23 cellular contexts compared by ENCODE assay signal in genomic region chr1:237393632-237394031, GRCh38.
"Had no signal": no experiment of that assay in that cellular context is flagged by ENCODE, and none has a peak within 500 bp of the region (broad histone marks: within the 10 kb centered on the region; RNA-seq: fewer than 3 reads in every experiment).

No MANE protein-coding gene starts in this region.

- H3K27me3 ChIP-seq: esophagus muscularis mucosa, foreskin keratinocyte, right lobe of liver, thyroid gland, vagina had no signal

- H2AFZ ChIP-seq: parathyroid adenoma had no signal

- H3K27ac Mint-ChIP-seq: mesothelial cell of epicardium; naive B cell; natural killer cell treated with Interleukin-12 subunit alpha and Interleukin-12 subunit beta and Interleukin-15 and Interleukin-18, amount 100 ng/mL, for 72 hours; progenitor cell of endocrine pancreas; stimulated activated naive CD8-positive, alpha-beta T cell treated with anti-CD3 and anti-CD28 coated beads, Interleukin-15, amount 100 ng/mL, for 72 hours had no signal

- H3K27ac ChIP-seq: coronary artery, esophagus muscularis mucosa, foreskin keratinocyte, parathyroid adenoma, right lobe of liver, thyroid gland, vagina had no signal

- H3K9me3 Mint-ChIP-seq: mesothelial cell of epicardium; natural killer cell treated with Interleukin-12 subunit alpha and Interleukin-12 subunit beta and Interleukin-15 and Interleukin-18, amount 100 ng/mL, for 72 hours; stimulated activated naive CD8-positive, alpha-beta T cell treated with anti-CD3 and anti-CD28 coated beads, Interleukin-15, amount 100 ng/mL, for 72 hours had no signal

- H3K4me1 Mint-ChIP-seq: naive B cell; neural crest cell; stimulated activated naive CD8-positive, alpha-beta T cell treated with anti-CD3 and anti-CD28 coated beads, Interleukin-15, amount 100 ng/mL, for 72 hours had no signal

- H3K36me3 Mint-ChIP-seq: naive B cell; natural killer cell treated with Interleukin-12 subunit alpha and Interleukin-12 subunit beta and Interleukin-15 and Interleukin-18, amount 100 ng/mL, for 72 hours had no signal

- ATAC-seq: mucosa of descending colon; natural killer cell treated with Interleukin-12 subunit alpha and Interleukin-12 subunit beta and Interleukin-15 and Interleukin-18, amount 100 ng/mL, for 72 hours; right lobe of liver; stimulated activated naive CD8-positive, alpha-beta T cell treated with anti-CD3 and anti-CD28 coated beads, Interleukin-15, amount 100 ng/mL, for 72 hours had no signal

- H3K9me3 ChIP-seq: esophagus muscularis mucosa, mucosa of descending colon, right lobe of liver, thyroid gland, vagina had no signal

- H3K4me3 Mint-ChIP-seq: mesothelial cell of epicardium; naive B cell; natural killer cell treated with Interleukin-12 subunit alpha and Interleukin-12 subunit beta and Interleukin-15 and Interleukin-18, amount 100 ng/mL, for 72 hours; neural crest cell; stimulated activated naive CD8-positive, alpha-beta T cell treated with anti-CD3 and anti-CD28 coated beads, Interleukin-15, amount 100 ng/mL, for 72 hours had no signal

- H3K9ac ChIP-seq: parathyroid adenoma had no signal

- H3K4me1 ChIP-seq: foreskin keratinocyte, parathyroid adenoma, right lobe of liver, thyroid gland, vagina had no signal

- H3K79me2 ChIP-seq: parathyroid adenoma had no signal

- H3K36me3 ChIP-seq: right lobe of liver, thyroid gland, vagina had no signal

- H3K4me3 ChIP-seq: coronary artery, esophagus muscularis mucosa, mucosa of descending colon, right lobe of liver, thyroid gland, vagina had no signal

- DNase-seq: dermis blood vessel endothelial cell; effector memory CD4-positive, alpha-beta T cell; mesenchymal stem cell; mucosa of descending colon; naive B cell; right lobe of liver; small intestine; stimulated activated CD4-positive, alpha-beta T cell treated with anti-CD3 and anti-CD28 coated beads, Interleukin-12 subunit alpha, Interleukin-12 subunit beta, amount 100 ng/mL, for 4 hours; stimulated activated CD4-positive, alpha-beta T cell treated with anti-CD3 and anti-CD28 coated beads, Interleukin-1b, Interleukin-23, amount 100 ng/mL, for 48 hours; stimulated activated CD4-positive, alpha-beta T cell treated with anti-CD3 and anti-CD28 coated beads, Interleukin-4, amount 100 ng/mL, for 1 hour; stimulated activated CD8-positive, alpha-beta memory T cell treated with anti-CD3 and anti-CD28 coated beads, Interleukin-4, amount 100 ng/mL, for 48 hours; stimulated activated naive CD4-positive, alpha-beta T cell; stimulated activated naive CD8-positive, alpha-beta T cell treated with anti-CD3 and anti-CD28 coated beads, Interleukin-15, amount 100 ng/mL, for 72 hours; thyroid gland had no signal
